In the genomic region with DNA sequence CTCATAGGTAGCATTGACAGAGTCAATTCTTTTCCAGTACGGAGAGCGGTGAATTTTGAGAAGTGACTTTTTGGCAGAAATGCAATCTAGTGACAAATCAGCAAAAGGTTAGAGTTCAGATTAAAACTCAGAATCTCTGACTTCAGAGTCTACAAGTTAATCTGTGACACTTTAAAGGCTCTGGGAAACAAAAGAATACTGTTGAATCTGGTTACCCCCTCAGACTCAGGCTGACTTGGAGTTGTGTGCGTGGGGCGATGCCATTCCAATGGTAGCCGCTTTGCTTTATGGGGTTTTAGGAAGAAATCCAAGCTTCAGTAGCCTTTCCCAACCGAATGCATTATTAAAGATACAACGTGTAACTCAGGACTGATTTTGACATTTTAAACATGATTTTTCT, we compare ENCODE assay signal across 29 cellular contexts.
"Had no signal": no experiment of that assay in that cellular context is flagged by ENCODE, and none has a peak within 500 bp of the region (broad histone marks: within the 10 kb centered on the region; RNA-seq: fewer than 3 reads in every experiment).

No MANE protein-coding gene starts in this region.

- H3K27ac ChIP-seq: stomach, suprapubic skin, testis, thoracic aorta, thyroid gland, tibial artery, tibial nerve, transverse colon, upper lobe of left lung, upper lobe of right lung, uterus, vagina had no signal

- ATAC-seq: stimulated activated effector memory CD8-positive, alpha-beta T cell treated with anti-CD3 and anti-CD28 coated beads, Interleukin-12 subunit alpha, Interleukin-12 subunit beta, amount 100 ng/mL, for 72 hours; stimulated activated memory B cell treated with anti-CD40 and anti-IgM and Interleukin-4, amounts not matched to agents 10 μg/mL and 1 μg/mL and 100 μg/mL, for 72 hours; stimulated activated naive B cell treated with anti-CD40 and anti-IgM and Interleukin-4, amounts not matched to agents 10 μg/mL and 1 μg/mL and 100 μg/mL, for 72 hours; stimulated activated naive CD8-positive, alpha-beta T cell treated with anti-CD3 and anti-CD28 coated beads, Interleukin-15, amount 100 ng/mL, for 72 hours; stimulated activated naive CD8-positive, alpha-beta T cell treated with anti-CD3 and anti-CD28 coated beads, Interleukin-15, Interleukin-2, amounts not matched to agents 100 U/mL and 50 U/mL, for 24 hours; upper lobe of right lung had no signal

- H3K9me3 ChIP-seq: stomach, suprapubic skin, testis, thoracic aorta, thyroid gland, tibial artery, tibial nerve, transverse colon, upper lobe of left lung, upper lobe of right lung, uterus, vagina had no signal

- H3K36me3 Mint-ChIP-seq: stimulated activated effector memory CD8-positive, alpha-beta T cell treated with anti-CD3 and anti-CD28 coated beads, Interleukin-12 subunit alpha, Interleukin-12 subunit beta, amount 100 ng/mL, for 72 hours; stimulated activated memory B cell treated with anti-CD40 and anti-IgM and Interleukin-4, amounts not matched to agents 10 μg/mL and 1 μg/mL and 100 μg/mL, for 72 hours; stimulated activated naive B cell treated with anti-CD40 and anti-IgM and Interleukin-4, amounts not matched to agents 10 μg/mL and 1 μg/mL and 100 μg/mL, for 72 hours; type B pancreatic cell had no signal

- H3K4me1 Mint-ChIP-seq: stimulated activated effector memory CD8-positive, alpha-beta T cell treated with anti-CD3 and anti-CD28 coated beads, Interleukin-12 subunit alpha, Interleukin-12 subunit beta, amount 100 ng/mL, for 72 hours; stimulated activated naive B cell treated with anti-CD40 and anti-IgM and Interleukin-4, amounts not matched to agents 10 μg/mL and 1 μg/mL and 100 μg/mL, for 72 hours; stimulated activated naive CD8-positive, alpha-beta T cell treated with anti-CD3 and anti-CD28 coated beads, Interleukin-15, amount 100 ng/mL, for 72 hours had no signal

- H3K36me3 ChIP-seq: stomach, suprapubic skin, thoracic aorta, thyroid gland, tibial artery, tibial nerve, transverse colon, upper lobe of left lung, upper lobe of right lung, uterus, vagina had no signal

- H3K27ac Mint-ChIP-seq: stimulated activated effector memory CD8-positive, alpha-beta T cell treated with anti-CD3 and anti-CD28 coated beads, Interleukin-12 subunit alpha, Interleukin-12 subunit beta, amount 100 ng/mL, for 72 hours; stimulated activated memory B cell treated with anti-CD40 and anti-IgM and Interleukin-4, amounts not matched to agents 10 μg/mL and 1 μg/mL and 100 μg/mL, for 72 hours; stimulated activated naive B cell treated with anti-CD40 and anti-IgM and Interleukin-4, amounts not matched to agents 10 μg/mL and 1 μg/mL and 100 μg/mL, for 72 hours; stimulated activated naive CD8-positive, alpha-beta T cell treated with anti-CD3 and anti-CD28 coated beads, Interleukin-15, amount 100 ng/mL, for 72 hours; stimulated activated naive CD8-positive, alpha-beta T cell treated with anti-CD3 and anti-CD28 coated beads, Interleukin-15, Interleukin-2, amounts not matched to agents 100 ng/mL and 50 ng/mL, for 24 hours; type B pancreatic cell had no signal

- FAIRE-seq: urothelium cell line had no signal

- H3K27me3 ChIP-seq: suprapubic skin, testis, thyroid gland, tibial artery, tibial nerve, transverse colon, upper lobe of left lung, upper lobe of right lung, uterus, vagina had no signal

- H3K4me3 ChIP-seq: stomach, suprapubic skin, testis, thoracic aorta, thyroid gland, tibial artery, tibial nerve, transverse colon, upper lobe of left lung, upper lobe of right lung, uterus, vagina had no signal

- H3K4me3 Mint-ChIP-seq: stimulated activated effector memory CD8-positive, alpha-beta T cell treated with anti-CD3 and anti-CD28 coated beads, Interleukin-12 subunit alpha, Interleukin-12 subunit beta, amount 100 ng/mL, for 72 hours; stimulated activated memory B cell treated with anti-CD40 and anti-IgM and Interleukin-4, amounts not matched to agents 10 μg/mL and 1 μg/mL and 100 μg/mL, for 72 hours; stimulated activated naive B cell treated with anti-CD40 and anti-IgM and Interleukin-4, amounts not matched to agents 10 μg/mL and 1 μg/mL and 100 μg/mL, for 72 hours; stimulated activated naive CD8-positive, alpha-beta T cell treated with anti-CD3 and anti-CD28 coated beads, Interleukin-15, amount 100 ng/mL, for 72 hours; stimulated activated naive CD8-positive, alpha-beta T cell treated with anti-CD3 and anti-CD28 coated beads, Interleukin-15, Interleukin-2, amounts not matched to agents 100 ng/mL and 50 ng/mL, for 24 hours; type B pancreatic cell had no signal

- H3K27me3 Mint-ChIP-seq: stimulated activated memory B cell treated with anti-CD40 and anti-IgM and Interleukin-4, amounts not matched to agents 10 μg/mL and 1 μg/mL and 100 μg/mL, for 72 hours had no signal

- H3K4me1 ChIP-seq: stomach, suprapubic skin, testis, thyroid gland, tibial nerve, transverse colon, upper lobe of left lung, upper lobe of right lung, uterus, vagina had no signal

- DNase-seq: stimulated activated CD4-positive, alpha-beta T cell treated with anti-CD3 and anti-CD28 coated beads, Interleukin-2, amount 100 ng/mL, for 48 hours; stimulated activated CD4-positive, alpha-beta T cell treated with anti-CD3 and anti-CD28 coated beads, Interleukin-4, amount 100 ng/mL, for 1 hour; stimulated activated CD4-positive, alpha-beta T cell treated with anti-CD3 and anti-CD28 coated beads, Interleukin-4, amount 100 ng/mL, for 24 hours; stimulated activated CD4-positive, alpha-beta T cell treated with anti-CD3 and anti-CD28 coated beads, Interleukin-4, amount 100 ng/mL, for 4 hours; stimulated activated CD8-positive, alpha-beta memory T cell treated with anti-CD3 and anti-CD28 coated beads, Interleukin-4, amount 100 ng/mL, for 48 hours; stimulated activated naive B cell treated with anti-CD40 and anti-IgM and Interleukin-4, amounts not matched to agents 10 μg/mL and 1 μg/mL and 100 μg/mL, for 72 hours; stimulated activated naive CD4-positive, alpha-beta T cell; stimulated activated naive CD4-positive, alpha-beta T cell treated with Interleukin-2 at 50 U/mL for 16 hours; stimulated activated naive CD8-positive, alpha-beta T cell treated with anti-CD3 and anti-CD28 coated beads, Interleukin-15, amount 100 ng/mL, for 72 hours; stimulated activated naive CD8-positive, alpha-beta T cell treated with anti-CD3 and anti-CD28 coated beads, Interleukin-15, Interleukin-2, amounts not matched to agents 100 U/mL and 50 U/mL, for 24 hours; stomach; substantia nigra; testis; thyroid gland; tibial artery; transverse colon; trophoblast cell; upper lobe of left lung; upper lobe of right lung; uterus had no signal

- H3K9me3 Mint-ChIP-seq: stimulated activated effector memory CD8-positive, alpha-beta T cell treated with anti-CD3 and anti-CD28 coated beads, Interleukin-12 subunit alpha, Interleukin-12 subunit beta, amount 100 ng/mL, for 72 hours; stimulated activated memory B cell treated with anti-CD40 and anti-IgM and Interleukin-4, amounts not matched to agents 10 μg/mL and 1 μg/mL and 100 μg/mL, for 72 hours; stimulated activated naive B cell treated with anti-CD40 and anti-IgM and Interleukin-4, amounts not matched to agents 10 μg/mL and 1 μg/mL and 100 μg/mL, for 72 hours; stimulated activated naive CD8-positive, alpha-beta T cell treated with anti-CD3 and anti-CD28 coated beads, Interleukin-15, Interleukin-2, amounts not matched to agents 100 ng/mL and 50 ng/mL, for 24 hours; type B pancreatic cell had no signal
